Comparison of ENCODE assay signal across 8 cellular contexts in genomic region chrX:68832101-68832416, GRCh38. TPM values are rescaled to one million over a fixed set of nuclear protein-coding genes. Genes with fewer than 3 reads are reported as not detected.
DNase-seq lines count a peak whose midpoint lies in the region; ATAC-seq, FAIRE-seq and TF ChIP-seq lines count a peak whose summit lies in the region.

No MANE protein-coding gene starts in this region.

- no peak overlapping the region for H2AFZ ChIP-seq in HepG2 (ENCODE audit: low read length)

- no peaks in the 10 kb centered on the region for H3K27me3 ChIP-seq in HepG2 (ENCODE audit: control insufficient read depth in 1 of 2, insufficient read depth in 2 of 2, low read length in 2 of 2)

- H3K4me2 ChIP-seq in HepG2 (ENCODE audit: low read depth, low read length), result no peak overlapping the region; the same call in 1 of the 2 replicates

- no peak for TF ChIP-seq RAD21 in HepG2 (CRISPR knock-in tag; IDR thresholded peaks at IDR 0.05)

- H3K36me3 Mint-ChIP-seq in stimulated activated memory B cell treated with anti-CD40 and anti-IgM and Interleukin-4, amounts not matched to agents 10 μg/mL and 1 μg/mL and 100 μg/mL, for 72 hours, result peaks cover 4% of the 10 kb centered on the region

- BruUV-seq in HepG2 (replicated peaks; lab: Mats Ljungman, UMichigan), result no TSS peak

- peaks cover 48% of the 10 kb centered on the region for H3K4me1 Mint-ChIP-seq in stimulated activated memory B cell treated with anti-CD40 and anti-IgM and Interleukin-4, amounts not matched to agents 10 μg/mL and 1 μg/mL and 100 μg/mL, for 72 hours

- peak; percentile 46 for ATAC-seq in HG02938 (IDR thresholded peaks at IDR 0.05; ENCODE audit: unreplicated experiment)
- no peak for ATAC-seq in HepG2
- ATAC-seq in stimulated activated memory B cell treated with anti-CD40 and anti-IgM and Interleukin-4, amounts not matched to agents 10 μg/mL and 1 μg/mL and 100 μg/mL, for 72 hours, result peak; percentile 76

- 71% methylated on average over 11 of the region's 11 CpGs for WGBS in HepG2 (ENCODE audit: low lambda C conversion rate)

- peaks cover 6% of the 10 kb centered on the region for H3K4me1 ChIP-seq in HepG2 (ENCODE audit: insufficient read depth, low read length)

- no peaks in the 10 kb centered on the region for H3K79me2 ChIP-seq in HepG2 (ENCODE audit: insufficient read depth, low read length)

- intact Hi-C loops in HepG2 (cut with micrococcal nuclease; ENCODE audit: unreplicated experiment), result no loop called here

- in situ Hi-C loops in HepG2 (cut with HindIII; ENCODE audit: extremely low pct_ligation_motif_present, low pct_unique_long_range_greater_than_20kb), result no loop called here

- no peak overlapping the region for H3K9ac ChIP-seq in HepG2 (ENCODE audit: insufficient read depth, low read depth, low read length)

- POLR2A ChIA-PET in HepG2 (lab: Yijun Ruan, JAX), result no interaction called here

- H3K9me3 Mint-ChIP-seq in stimulated activated memory B cell treated with anti-CD40 and anti-IgM and Interleukin-4, amounts not matched to agents 10 μg/mL and 1 μg/mL and 100 μg/mL, for 72 hours, result no peaks in the 10 kb centered on the region

- no peak overlapping the region for H3K27ac Mint-ChIP-seq in stimulated activated memory B cell treated with anti-CD40 and anti-IgM and Interleukin-4, amounts not matched to agents 10 μg/mL and 1 μg/mL and 100 μg/mL, for 72 hours

- no peak overlapping the region for H3K27ac ChIP-seq in HepG2 (ENCODE audit: extremely low read length, insufficient read depth, low read length)

- H3K4me3 Mint-ChIP-seq in stimulated activated memory B cell treated with anti-CD40 and anti-IgM and Interleukin-4, amounts not matched to agents 10 μg/mL and 1 μg/mL and 100 μg/mL, for 72 hours, result no peak overlapping the region

- H4K20me1 ChIP-seq in HepG2 (ENCODE audit: insufficient read depth, low read length), result no peaks in the 10 kb centered on the region

- TF ChIP-seq CTCF in choroid plexus epithelial cell (conservative IDR thresholded peaks at IDR 0.05; ENCODE audit: low read depth, low read length) (no peak), HepG2 (CRISPR knock-in tag; IDR thresholded peaks at IDR 0.05) (no peak)

- DNase-seq in GM12891 (ENCODE audit: insufficient read length, low spot score) (peak; percentile 42), SIG-M5 (lab: John Stamatoyannopoulos, UW) (peak; percentile 14), choroid plexus epithelial cell (ENCODE audit: low read depth) (peak; percentile 86), HepG2 (ENCODE audit: low spot score) (no peak), NCI-H1417 treated with DMSO at 0.1 percent for 48 hours (lab: John Stamatoyannopoulos, UW) (no peak), HuH-7 (ENCODE audit: low spot score) (no peak)

- H3K36me3 ChIP-seq in HepG2 (replicated peaks in 1 of 2; ENCODE audit: control insufficient read depth in 1 of 2, insufficient read depth in 2 of 2, low read length in 2 of 2), result no peaks in the 10 kb centered on the region

- H3K9me3 ChIP-seq in HepG2 (ENCODE audit: low read length), result no peaks in the 10 kb centered on the region

- CTCF ChIA-PET in HepG2 (lab: Yijun Ruan, JAX; ENCODE audit: low intra/inter-chr PET ratio, low total read pairs), result no interaction called here

- peak overlapping the region; percentile 73 for H3K4me3 ChIP-seq in choroid plexus epithelial cell (ENCODE audit: low read depth, low read length)
- H3K4me3 ChIP-seq in HepG2 (replicated peaks in 1 of 3; ENCODE audit: insufficient read depth in 1 of 3, low read depth in 2 of 3, low read length in 3 of 3), result no peak overlapping the region; a peak in 1 of 6 replicates

- FAIRE-seq in GM12891 (lab: Jason Lieb, UNC) (peak; percentile 88), HepG2 (lab: Jason Lieb, UNC) (no peak)

- TF ChIP-seq POLR2A in GM12891 (IDR thresholded peaks at IDR 0.05; ENCODE audit: low read depth, low read length) (no peak), HepG2 (IDR thresholded peaks at IDR 0.05; ENCODE audit: insufficient read depth in 1 of 2, low read depth in 2 of 2, low read length in 2 of 2) (no peak)

- no peak for TF ChIP-seq EP300 in HepG2 (IDR thresholded peaks at IDR 0.05; ENCODE audit: low read depth in 2 of 2, low read length in 2 of 2)
- TF ChIP-seq EP300 in HepG2 (CRISPR knock-in tag; IDR thresholded peaks at IDR 0.05; ENCODE audit: borderline replicate concordance), result no peak

- H3K27me3 Mint-ChIP-seq in stimulated activated memory B cell treated with anti-CD40 and anti-IgM and Interleukin-4, amounts not matched to agents 10 μg/mL and 1 μg/mL and 100 μg/mL, for 72 hours, result no peaks in the 10 kb centered on the region

TF ChIP-seq in GM12891, 5 proteins besides CTCF, POLR2A, EP300 and RAD21:
- TF ChIP-seq SPI1 (IDR thresholded peaks at IDR 0.05; ENCODE audit: low read depth, low read length) (peak; percentile 72), POLR2AphosphoS5 (IDR thresholded peaks at IDR 0.05; ENCODE audit: low read depth, low read length) (no peak), POU2F2 (IDR thresholded peaks at IDR 0.05; ENCODE audit: low read depth, low read length) (no peak), TAF1 (IDR thresholded peaks at IDR 0.05; ENCODE audit: low read depth, low read length) (no peak)

TF ChIP-seq in HepG2, 621 proteins besides CTCF, POLR2A, EP300 and RAD21 (continues in another document):
- TF ChIP-seq, protein P1, sequence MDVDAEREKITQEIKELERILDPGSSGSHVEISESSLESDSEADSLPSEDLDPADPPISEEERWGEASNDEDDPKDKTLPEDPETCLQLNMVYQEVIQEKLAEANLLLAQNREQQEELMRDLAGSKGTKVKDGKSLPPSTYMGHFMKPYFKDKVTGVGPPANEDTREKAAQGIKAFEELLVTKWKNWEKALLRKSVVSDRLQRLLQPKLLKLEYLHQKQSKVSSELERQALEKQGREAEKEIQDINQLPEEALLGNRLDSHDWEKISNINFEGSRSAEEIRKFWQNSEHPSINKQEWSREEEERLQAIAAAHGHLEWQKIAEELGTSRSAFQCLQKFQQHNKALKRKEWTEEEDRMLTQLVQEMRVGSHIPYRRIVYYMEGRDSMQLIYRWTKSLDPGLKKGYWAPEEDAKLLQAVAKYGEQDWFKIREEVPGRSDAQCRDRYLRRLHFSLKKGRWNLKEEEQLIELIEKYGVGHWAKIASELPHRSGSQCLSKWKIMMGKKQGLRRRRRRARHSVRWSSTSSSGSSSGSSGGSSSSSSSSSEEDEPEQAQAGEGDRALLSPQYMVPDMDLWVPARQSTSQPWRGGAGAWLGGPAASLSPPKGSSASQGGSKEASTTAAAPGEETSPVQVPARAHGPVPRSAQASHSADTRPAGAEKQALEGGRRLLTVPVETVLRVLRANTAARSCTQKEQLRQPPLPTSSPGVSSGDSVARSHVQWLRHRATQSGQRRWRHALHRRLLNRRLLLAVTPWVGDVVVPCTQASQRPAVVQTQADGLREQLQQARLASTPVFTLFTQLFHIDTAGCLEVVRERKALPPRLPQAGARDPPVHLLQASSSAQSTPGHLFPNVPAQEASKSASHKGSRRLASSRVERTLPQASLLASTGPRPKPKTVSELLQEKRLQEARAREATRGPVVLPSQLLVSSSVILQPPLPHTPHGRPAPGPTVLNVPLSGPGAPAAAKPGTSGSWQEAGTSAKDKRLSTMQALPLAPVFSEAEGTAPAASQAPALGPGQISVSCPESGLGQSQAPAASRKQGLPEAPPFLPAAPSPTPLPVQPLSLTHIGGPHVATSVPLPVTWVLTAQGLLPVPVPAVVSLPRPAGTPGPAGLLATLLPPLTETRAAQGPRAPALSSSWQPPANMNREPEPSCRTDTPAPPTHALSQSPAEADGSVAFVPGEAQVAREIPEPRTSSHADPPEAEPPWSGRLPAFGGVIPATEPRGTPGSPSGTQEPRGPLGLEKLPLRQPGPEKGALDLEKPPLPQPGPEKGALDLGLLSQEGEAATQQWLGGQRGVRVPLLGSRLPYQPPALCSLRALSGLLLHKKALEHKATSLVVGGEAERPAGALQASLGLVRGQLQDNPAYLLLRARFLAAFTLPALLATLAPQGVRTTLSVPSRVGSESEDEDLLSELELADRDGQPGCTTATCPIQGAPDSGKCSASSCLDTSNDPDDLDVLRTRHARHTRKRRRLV (CRISPR knock-in tag; IDR thresholded peaks at IDR 0.05), result no peak
- TF ChIP-seq ZBTB38 (CRISPR knock-in tag; IDR thresholded peaks at IDR 0.05), result peak; percentile 48; the same call in 1 of the 2 replicates

RNA-seq across cellular contexts. Expression of gene EFNB1, which starts 3.2 kb away (rescaled TPM):
- polyA plus RNA-seq in GM12891 (2012; ENCODE audit: low read depth, missing spikeins), result 0.15 TPM
- total RNA-seq in HepG2 (2016; rRNA removed; fragmentation: Illumina TruSeq; extraction: Trizol), result 2.9 and 4.1 TPM in 2 replicates
- 0.18 and 0.30 TPM in 2 replicates for total RNA-seq in HepG2 (2016; cell fraction: cytosol; rRNA removed; fragmentation: Illumina TruSeq; extraction: Trizol; ENCODE audit: low read depth)
- total RNA-seq in HepG2 (2016; cell fraction: insoluble cytoplasmic fraction; rRNA removed; fragmentation: Illumina TruSeq; extraction: Trizol), result 2.9 and 4.4 TPM in 2 replicates
- total RNA-seq in HepG2 (2016; cell fraction: membrane; rRNA removed; fragmentation: Illumina TruSeq; extraction: Trizol), result 1.1 and 1.5 TPM in 2 replicates
- 2.9 and 3.3 TPM in 2 replicates for total RNA-seq in HepG2 (2016; cell fraction: nucleus; rRNA removed; fragmentation: Illumina TruSeq; extraction: Trizol)
- polyA plus RNA-seq in HepG2 (2011; rRNA removed), result 4.0 and 4.8 TPM in 2 replicates
- 4.1 and 5.7 TPM in 2 replicates for polyA plus RNA-seq in HepG2 (2011; cell fraction: cytosol; rRNA removed)
- 2.7 TPM in 2 replicates for polyA plus RNA-seq in HepG2 (2011; cell fraction: nucleus; rRNA removed)
- 2.0 and 2.2 TPM in 2 replicates for polyA plus RNA-seq in HepG2 (2012)
- polyA plus RNA-seq in HepG2 (2016; cell fraction: cytosol; fragmentation: Illumina TruSeq; extraction: Trizol; ENCODE audit: low read depth), result 0.27 and 0.29 TPM in 2 replicates
- polyA plus RNA-seq in HepG2 (2016; cell fraction: insoluble cytoplasmic fraction; fragmentation: Illumina TruSeq; extraction: Trizol; ENCODE audit: low read depth), result 3.2 and 3.3 TPM in 2 replicates
- 0.80 and 0.81 TPM in 2 replicates for polyA plus RNA-seq in HepG2 (2016; cell fraction: membrane; fragmentation: Illumina TruSeq; extraction: Trizol; ENCODE audit: low read depth)
- polyA plus RNA-seq in HepG2 (2016; cell fraction: nucleus; fragmentation: Illumina TruSeq; extraction: Trizol; ENCODE audit: insufficient read depth, low read depth), result 4.7 and 5.3 TPM in 2 replicates
- 4.5 and 5.5 TPM in 2 replicates for polyA minus RNA-seq in HepG2 (2011; rRNA and poly(A)+ RNA removed; ENCODE audit: low replicate concordance)
- polyA minus RNA-seq in HepG2 (2011; cell fraction: cytosol; rRNA and poly(A)+ RNA removed), result 2.8 and 3.1 TPM in 2 replicates
- 0.90 and 1.5 TPM in 2 replicates for polyA minus RNA-seq in HepG2 (2011; cell fraction: nucleus; rRNA and poly(A)+ RNA removed)

Comparison
In these comparisons a context has a peak if more than half of its experiments do, and no peak if none do; other contexts are left out.
1. DNase-seq: peak in GM12891 (single experiment), SIG-M5 (single experiment) and choroid plexus epithelial cell (single experiment); none in HepG2 (single experiment), NCI-H1417 treated with DMSO at 0.1 percent for 48 hours (single experiment) and HuH-7 (single experiment).